28 cellular contexts compared by ENCODE assay signal in genomic region chr6:151495380-151495779, GRCh38. TPM values are rescaled to one million over a fixed set of nuclear protein-coding genes. Genes with fewer than 3 reads are reported as not detected.
DNase-seq lines count a peak whose midpoint lies in the region; ATAC-seq, FAIRE-seq and TF ChIP-seq lines count a peak whose summit lies in the region.
"Had no signal": no experiment of that assay in that cellular context is flagged by ENCODE, and none has a peak within 500 bp of the region (broad histone marks: within the 10 kb centered on the region; RNA-seq: fewer than 3 reads in every experiment).

No MANE protein-coding gene starts in this region.

- no peak for DNase-seq in activated T-cell treated with anti-CD3 and anti-CD28 coated beads, Interleukin-2, amount 50 U/mL, for 72 hours
- DNase-seq in activated T-cell treated with anti-CD3 and anti-CD28 coated beads, Interleukin-2, amount 50 U/mL, for 48 hours = no peak
- no peak for DNase-seq in activated T-helper 1 cell treated with anti-CD3 and anti-CD28 coated beads, Interleukin-12 subunit alpha, Interleukin-12 subunit beta, Interleukin-2, Interleukin-4 antibody, amounts not matched to agents 30 ng/mL and 10 ng/mL and 1 ng/mL, durations not matched to agents 14 hours and 24 hours and 36 hours (ENCODE audit: low spot score)
- DNase-seq in kidney (peak; percentile 18), DMS79 (lab: John Stamatoyannopoulos, UW) (no peak), mucosa of gallbladder (ENCODE audit: low spot score) (no peak), putamen (ENCODE audit: low spot score) (no peak)
- DNase-seq in stimulated activated naive CD8-positive, alpha-beta T cell treated with anti-CD3 and anti-CD28 coated beads, Interleukin-15, amount 100 ng/mL, for 72 hours = no peak
- DNase-seq: activated CD4-positive, alpha-beta T cell treated with anti-CD3 and anti-CD28 coated beads for 48 hours; activated effector memory CD4-positive, alpha-beta T cell treated with Interleukin-2 at 50 U/mL for 16 hours; BE2C; dermis blood vessel endothelial cell; mesendoderm; NCI-H1105 treated with DMSO at 0.1 percent for 48 hours; NCI-H2081 treated with DMSO at 0.1 percent for 48 hours; NCI-H446; OCI-M1; Right ventricle myocardium superior; stimulated activated CD4-positive, alpha-beta T cell treated with anti-CD3 and anti-CD28 coated beads, Interleukin-2, amount 100 ng/mL, for 24 hours; stimulated activated naive CD4-positive, alpha-beta T cell; SW 1271; thyroid gland had no signal

- no peak overlapping the region for H3K27ac ChIP-seq in kidney (ENCODE audit: low read depth in 2 of 2, low read length in 2 of 2)
- H3K27ac ChIP-seq: cardiac muscle cell, HL-60 had no signal

- ATAC-seq in activated T-cell treated with anti-CD3 and anti-CD28 coated beads, Interleukin-2, amount 50 U/mL, for 72 hours (replicated peaks in 1 of 2) = no peak
- ATAC-seq in stimulated activated naive CD8-positive, alpha-beta T cell treated with anti-CD3 and anti-CD28 coated beads, Interleukin-15, amount 100 ng/mL, for 72 hours = no peak
- ATAC-seq: left colon had no signal

- H3K36me3 ChIP-seq in kidney (ENCODE audit: control insufficient read depth in 1 of 2, insufficient read depth in 2 of 2, low read length in 2 of 2) = no peaks in the 10 kb centered on the region
- H3K36me3 ChIP-seq: BE2C, cardiac muscle cell, thyroid gland had no signal

- peaks cover 0 to 10% of the 10 kb centered on the region in 2 donors for H3K4me1 ChIP-seq in kidney (ENCODE audit: control insufficient read depth in 1 of 2, insufficient read depth in 1 of 2, low read depth in 1 of 2, low read length in 2 of 2)
- H3K4me1 ChIP-seq: BE2C had no signal

- intact Hi-C loops in activated T-helper 1 cell treated with anti-CD3 and anti-CD28 coated beads, Interleukin-12 subunit alpha, Interleukin-12 subunit beta, Interleukin-2, Interleukin-4 antibody, amounts not matched to agents 30 ng/mL and 10 ng/mL and 1 ng/mL, durations not matched to agents 14 hours and 24 hours and 36 hours (cut with micrococcal nuclease) = loop anchor here (5.0 kb wide), 1 partner anchor 207 kb away; no protein-coding TSS in a partner anchor
- intact Hi-C loops in kidney (cut with DNase I) = no loop called here

- TF ChIP-seq CTCF in kidney (IDR thresholded peaks at IDR 0.05; ENCODE audit: borderline replicate concordance, extremely low read depth, insufficient read depth) = no peak

- no peak overlapping the region for H3K4me3 ChIP-seq in kidney (ENCODE audit: low read length in 2 of 2)

- H3K9me3 Mint-ChIP-seq in activated T-cell treated with anti-CD3 and anti-CD28 coated beads, Interleukin-2, amount 50 U/mL, for 72 hours = no peaks in the 10 kb centered on the region
- H3K9me3 Mint-ChIP-seq in activated T-helper 1 cell treated with anti-CD3 and anti-CD28 coated beads, Interleukin-12 subunit alpha, Interleukin-12 subunit beta, Interleukin-2, Interleukin-4 antibody, amounts not matched to agents 30 ng/mL and 10 ng/mL and 1 ng/mL, durations not matched to agents 14 hours and 24 hours and 36 hours = no peaks in the 10 kb centered on the region
- H3K9me3 Mint-ChIP-seq in stimulated activated naive CD8-positive, alpha-beta T cell treated with anti-CD3 and anti-CD28 coated beads, Interleukin-15, amount 100 ng/mL, for 72 hours = no peaks in the 10 kb centered on the region
- H3K9me3 Mint-ChIP-seq: IgD-negative memory B cell had no signal

- FAIRE-seq in kidney (lab: Jason Lieb, UNC) = no peak
- FAIRE-seq: A204.1, H54 had no signal

- H3K36me3 Mint-ChIP-seq in activated T-cell treated with anti-CD3 and anti-CD28 coated beads, Interleukin-2, amount 50 U/mL, for 72 hours (ENCODE audit: insufficient read depth in 2 of 2) = no peaks in the 10 kb centered on the region
- H3K36me3 Mint-ChIP-seq in activated T-helper 1 cell treated with anti-CD3 and anti-CD28 coated beads, Interleukin-12 subunit alpha, Interleukin-12 subunit beta, Interleukin-2, Interleukin-4 antibody, amounts not matched to agents 30 ng/mL and 10 ng/mL and 1 ng/mL, durations not matched to agents 14 hours and 24 hours and 36 hours (ENCODE audit: low read depth) = no peaks in the 10 kb centered on the region

- peaks cover 22% of the 10 kb centered on the region for H3K4me1 Mint-ChIP-seq in activated T-cell treated with anti-CD3 and anti-CD28 coated beads, Interleukin-2, amount 50 U/mL, for 72 hours (ENCODE audit: low read depth)
- peaks cover 21% of the 10 kb centered on the region for H3K4me1 Mint-ChIP-seq in activated T-helper 1 cell treated with anti-CD3 and anti-CD28 coated beads, Interleukin-12 subunit alpha, Interleukin-12 subunit beta, Interleukin-2, Interleukin-4 antibody, amounts not matched to agents 30 ng/mL and 10 ng/mL and 1 ng/mL, durations not matched to agents 14 hours and 24 hours and 36 hours (ENCODE audit: low read depth)
- H3K4me1 Mint-ChIP-seq in stimulated activated naive CD8-positive, alpha-beta T cell treated with anti-CD3 and anti-CD28 coated beads, Interleukin-15, amount 100 ng/mL, for 72 hours = peaks cover 21% of the 10 kb centered on the region

- H3K9me3 ChIP-seq in kidney (ENCODE audit: control insufficient read depth in 1 of 2, low read length in 2 of 2) = no peaks in the 10 kb centered on the region
- H3K9me3 ChIP-seq: BE2C, thyroid gland had no signal

- no peak overlapping the region for H3K9ac ChIP-seq in kidney (ENCODE audit: low read length in 2 of 2)

- no peak overlapping the region for H3K27ac Mint-ChIP-seq in activated T-cell treated with anti-CD3 and anti-CD28 coated beads, Interleukin-2, amount 50 U/mL, for 72 hours
- H3K27ac Mint-ChIP-seq in activated T-helper 1 cell treated with anti-CD3 and anti-CD28 coated beads, Interleukin-12 subunit alpha, Interleukin-12 subunit beta, Interleukin-2, Interleukin-4 antibody, amounts not matched to agents 30 ng/mL and 10 ng/mL and 1 ng/mL, durations not matched to agents 14 hours and 24 hours and 36 hours = no peak overlapping the region
- no peak overlapping the region for H3K27ac Mint-ChIP-seq in stimulated activated naive CD8-positive, alpha-beta T cell treated with anti-CD3 and anti-CD28 coated beads, Interleukin-15, amount 100 ng/mL, for 72 hours
- H3K27ac Mint-ChIP-seq: IgD-negative memory B cell had no signal

- H3K4me3 Mint-ChIP-seq in activated T-cell treated with anti-CD3 and anti-CD28 coated beads, Interleukin-2, amount 50 U/mL, for 72 hours = peak overlapping the region; percentile 46 to 74
- H3K4me3 Mint-ChIP-seq in activated T-helper 1 cell treated with anti-CD3 and anti-CD28 coated beads, Interleukin-12 subunit alpha, Interleukin-12 subunit beta, Interleukin-2, Interleukin-4 antibody, amounts not matched to agents 30 ng/mL and 10 ng/mL and 1 ng/mL, durations not matched to agents 14 hours and 24 hours and 36 hours = peak overlapping the region; percentile 60
- H3K4me3 Mint-ChIP-seq in stimulated activated naive CD8-positive, alpha-beta T cell treated with anti-CD3 and anti-CD28 coated beads, Interleukin-15, amount 100 ng/mL, for 72 hours = peak overlapping the region; percentile 26 to 48

- peaks cover 63% of the 10 kb centered on the region for H3K27me3 Mint-ChIP-seq in activated T-cell treated with anti-CD3 and anti-CD28 coated beads, Interleukin-2, amount 50 U/mL, for 72 hours (ENCODE audit: low read depth)
- H3K27me3 Mint-ChIP-seq in activated T-helper 1 cell treated with anti-CD3 and anti-CD28 coated beads, Interleukin-12 subunit alpha, Interleukin-12 subunit beta, Interleukin-2, Interleukin-4 antibody, amounts not matched to agents 30 ng/mL and 10 ng/mL and 1 ng/mL, durations not matched to agents 14 hours and 24 hours and 36 hours (ENCODE audit: insufficient read depth) = peaks cover 55% of the 10 kb centered on the region
- peaks cover 55% of the 10 kb centered on the region for H3K27me3 Mint-ChIP-seq in stimulated activated naive CD8-positive, alpha-beta T cell treated with anti-CD3 and anti-CD28 coated beads, Interleukin-15, amount 100 ng/mL, for 72 hours

RNA-seq across cellular contexts. Expression of gene CCDC170, which starts 1.6 kb away (rescaled TPM):
- total RNA-seq in activated T-cell treated with anti-CD3 and anti-CD28 coated beads, Interleukin-2, amount 50 U/mL, for 72 hours = not detected
- total RNA-seq in activated T-helper 1 cell treated with anti-CD3 and anti-CD28 coated beads, Interleukin-12 subunit alpha, Interleukin-12 subunit beta, Interleukin-2, Interleukin-4 antibody, amounts not matched to agents 30 ng/mL and 10 ng/mL and 1 ng/mL, durations not matched to agents 14 hours and 24 hours and 36 hours = 0.15 TPM in 1 of 2 replicates, not detected in the other
- total RNA-seq in kidney = 2.1 TPM
- 0.34 TPM for polyA plus RNA-seq in kidney (ENCODE audit: insufficient read depth, low read depth, low replicate concordance)
- total RNA-seq in mucosa of gallbladder = 0.69 TPM
- total RNA-seq: dermis blood vessel endothelial cell had no signal
- polyA plus RNA-seq: cardiac muscle cell, IgD-negative memory B cell had no signal

RNA-seq across cellular contexts. Expression of gene RMND1, which starts 43.5 kb away (rescaled TPM):
- total RNA-seq in activated T-cell treated with anti-CD3 and anti-CD28 coated beads, Interleukin-2, amount 50 U/mL, for 72 hours = 10 to 100 TPM; 22.7 to 26.6 TPM
- total RNA-seq in activated T-helper 1 cell treated with anti-CD3 and anti-CD28 coated beads, Interleukin-12 subunit alpha, Interleukin-12 subunit beta, Interleukin-2, Interleukin-4 antibody, amounts not matched to agents 30 ng/mL and 10 ng/mL and 1 ng/mL, durations not matched to agents 14 hours and 24 hours and 36 hours = 20.0 and 20.5 TPM in 2 replicates
- total RNA-seq in kidney = 18.3 TPM
- 33.7 TPM for polyA plus RNA-seq in kidney (ENCODE audit: insufficient read depth, low read depth, low replicate concordance)
- total RNA-seq in mucosa of gallbladder = 16.0 TPM
